In genomic region chr12:122880155-122880605, GRCh38 we compare ENCODE assay signal across 2 cellular contexts.
TF ChIP-seq lines count a peak whose summit lies in the region.

No MANE protein-coding gene starts in this region.

TF ChIP-seq in HepG2, 621 proteins besides CTCF, POLR2A, EP300 and RAD21 (continues in another document):
- TF ChIP-seq GTF3A (CRISPR knock-in tag; conservative IDR thresholded peaks at IDR 0.05) (no peak), SRSF9 (IDR thresholded peaks at IDR 0.05; ENCODE audit: borderline replicate concordance, insufficient read depth, low read depth, low read length, poor library complexity, severe bottlenecking) (no peak), HNF4A (CRISPR knock-in tag; IDR thresholded peaks at IDR 0.05) (no peak), ZNF354B (CRISPR knock-in tag; IDR thresholded peaks at IDR 0.05) (no peak), ATF7-NPFF (CRISPR knock-in tag; IDR thresholded peaks at IDR 0.05; ENCODE audit: low read depth) (no peak), DDIT3 (CRISPR knock-in tag; IDR thresholded peaks at IDR 0.05) (no peak), ZNF720 (CRISPR knock-in tag; IDR thresholded peaks at IDR 0.05) (no peak), ZMYM4 (CRISPR knock-in tag; IDR thresholded peaks at IDR 0.05) (no peak), KDM6A (CRISPR knock-in tag; IDR thresholded peaks at IDR 0.05; ENCODE audit: low read depth) (no peak), TOPORS (CRISPR knock-in tag; IDR thresholded peaks at IDR 0.05) (no peak), FOSL2 (CRISPR knock-in tag; IDR thresholded peaks at IDR 0.05) (no peak), ASH2L (IDR thresholded peaks at IDR 0.05; ENCODE audit: insufficient read length, low read depth, low read length) (no peak), ZHX1 (CRISPR knock-in tag; IDR thresholded peaks at IDR 0.05; ENCODE audit: low read depth) (no peak), AKAP8 (CRISPR knock-in tag; IDR thresholded peaks at IDR 0.05) (no peak), ZSCAN25 (CRISPR knock-in tag; IDR thresholded peaks at IDR 0.05) (no peak), ZBTB40 (IDR thresholded peaks at IDR 0.05) (no peak), ZBTB40 (CRISPR knock-in tag; IDR thresholded peaks at IDR 0.05) (no peak), HNRNPK (IDR thresholded peaks at IDR 0.05; ENCODE audit: low read depth, low read length, poor library complexity, severe bottlenecking) (no peak)

TF ChIP-seq in H1, 55 proteins besides CTCF, POLR2A, EP300 and RAD21:
- no peak for TF ChIP-seq SP4 (IDR thresholded peaks at IDR 0.05; ENCODE audit: low read length)
- TF ChIP-seq GTF2F1 (IDR thresholded peaks at IDR 0.05; ENCODE audit: borderline replicate concordance, low read depth, low read length) = no peak
- TF ChIP-seq BCL11A (IDR thresholded peaks at IDR 0.05; ENCODE audit: low read depth in 2 of 2, low read length in 2 of 2) = no peak
- no peak for TF ChIP-seq CHD1 (IDR thresholded peaks at IDR 0.05; ENCODE audit: low read depth, low read length)
- TF ChIP-seq RFX5 (IDR thresholded peaks at IDR 0.05; ENCODE audit: borderline replicate concordance, low read depth, low read length) = no peak
- TF ChIP-seq E2F6 (IDR thresholded peaks at IDR 0.05) = no peak
- no peak for TF ChIP-seq CHD2 (IDR thresholded peaks at IDR 0.05; ENCODE audit: low read length)
- TF ChIP-seq MAX (IDR thresholded peaks at IDR 0.05) = no peak
- no peak for TF ChIP-seq SUZ12 (IDR thresholded peaks at IDR 0.05; ENCODE audit: low read length)
- TF ChIP-seq POU5F1 (IDR thresholded peaks at IDR 0.05; ENCODE audit: low read depth, low read length) = no peak
- no peak for TF ChIP-seq JUND (IDR thresholded peaks at IDR 0.05; ENCODE audit: low read length)
- TF ChIP-seq ASH2L (IDR thresholded peaks at IDR 0.05; ENCODE audit: low read length) = no peak
- no peak for TF ChIP-seq ATF2 (IDR thresholded peaks at IDR 0.05; ENCODE audit: low read length)
- TF ChIP-seq RNF2 (IDR thresholded peaks at IDR 0.05; ENCODE audit: borderline replicate concordance, low read depth, low read length, missing control alignments, poor library complexity, severe bottlenecking) = no peak
- TF ChIP-seq NANOG (IDR thresholded peaks at IDR 0.05; ENCODE audit: insufficient read depth, low read depth, low read length, poor library complexity, severe bottlenecking) = no peak
TF ChIP-seq in H1: peak in this region for 0.
